Comparison of ENCODE assay signal across 17 cellular contexts in genomic region chr10:32341596-32341995, GRCh38. TPM values are rescaled to one million over a fixed set of nuclear protein-coding genes. Genes with fewer than 3 reads are reported as not detected.
DNase-seq lines count a peak whose midpoint lies in the region; ATAC-seq and TF ChIP-seq lines count a peak whose summit lies in the region.
"Had no signal": no experiment of that assay in that cellular context is flagged by ENCODE, and none has a peak within 500 bp of the region (broad histone marks: within the 10 kb centered on the region; RNA-seq: fewer than 3 reads in every experiment).

No MANE protein-coding gene starts in this region.

- no peak overlapping the region for H3K4me3 ChIP-seq in OCI-LY1 (ENCODE audit: low read depth, low read length, poor library complexity, severe bottlenecking)
- no peak overlapping the region for H3K4me3 ChIP-seq in skeletal muscle satellite cell (ENCODE audit: low read length)
- H3K4me3 ChIP-seq: mucosa of descending colon, right atrium auricular region had no signal

- H3K27me3 ChIP-seq in OCI-LY1 (ENCODE audit: insufficient read depth, low read length) (no peaks in the 10 kb centered on the region), skeletal muscle satellite cell (ENCODE audit: control insufficient read depth, insufficient read depth, low read length) (no peaks in the 10 kb centered on the region)
- H3K27me3 ChIP-seq: foreskin keratinocyte, right atrium auricular region had no signal

- no peaks in the 10 kb centered on the region; the same call in 1 of the 2 replicates for H4K20me1 ChIP-seq in OCI-LY1 (ENCODE audit: insufficient read depth, low read length)

- H3K27ac ChIP-seq in OCI-LY1 (ENCODE audit: low read depth, low read length, poor library complexity, severe bottlenecking), result no peak overlapping the region
- H3K27ac ChIP-seq: foreskin keratinocyte had no signal

- H3K36me3 Mint-ChIP-seq in activated T-cell treated with anti-CD3 and anti-CD28 coated beads, Interleukin-2, amount 50 U/mL, for 4 hours (ENCODE audit: insufficient read depth), result peaks cover 31% of the 10 kb centered on the region
- peaks cover 1% of the 10 kb centered on the region for H3K36me3 Mint-ChIP-seq in chondrocyte (ENCODE audit: low read depth)

- no peaks in the 10 kb centered on the region for H3K9me3 Mint-ChIP-seq in activated T-cell treated with anti-CD3 and anti-CD28 coated beads, Interleukin-2, amount 50 U/mL, for 4 hours
- no peaks in the 10 kb centered on the region for H3K9me3 Mint-ChIP-seq in chondrocyte (ENCODE audit: low read depth)

- H3K4me1 Mint-ChIP-seq in activated T-cell treated with anti-CD3 and anti-CD28 coated beads, Interleukin-2, amount 50 U/mL, for 4 hours (ENCODE audit: low read depth), result peaks cover 82% of the 10 kb centered on the region
- H3K4me1 Mint-ChIP-seq in chondrocyte (ENCODE audit: low read depth), result peaks cover 69% of the 10 kb centered on the region

- peaks cover 41% of the 10 kb centered on the region for H3K36me3 ChIP-seq in OCI-LY1 (ENCODE audit: insufficient read depth, low read length)
- peaks cover 12% of the 10 kb centered on the region for H3K36me3 ChIP-seq in skeletal muscle satellite cell (ENCODE audit: insufficient read depth, low read length)
- H3K36me3 ChIP-seq: right atrium auricular region had no signal

- H3F3A ChIP-seq in OCI-LY1 (ENCODE audit: insufficient read depth, low read length), result no peaks in the 10 kb centered on the region

- no peak for ATAC-seq in activated T-cell treated with anti-CD3 and anti-CD28 coated beads, Interleukin-2, amount 50 U/mL, for 4 hours
- ATAC-seq: foreskin keratinocyte, left lobe of liver, mucosa of descending colon had no signal

- H3K27me3 Mint-ChIP-seq in activated T-cell treated with anti-CD3 and anti-CD28 coated beads, Interleukin-2, amount 50 U/mL, for 4 hours (ENCODE audit: low read depth), result no peaks in the 10 kb centered on the region
- H3K27me3 Mint-ChIP-seq in chondrocyte (ENCODE audit: low read depth), result no peaks in the 10 kb centered on the region

- H3K9ac ChIP-seq in OCI-LY1 (ENCODE audit: low read length), result no peak overlapping the region
- no peak overlapping the region for H3K9ac ChIP-seq in skeletal muscle satellite cell (ENCODE audit: low read depth, low read length)

- peak overlapping the region; percentile 45 for H3K27ac Mint-ChIP-seq in chondrocyte (ENCODE audit: unreplicated experiment)

- no peak for TF ChIP-seq CTCF in OCI-LY1 (IDR thresholded peaks at IDR 0.05; ENCODE audit: low read length)
- TF ChIP-seq CTCF in chondrocyte (IDR thresholded peaks at IDR 0.05), result no peak

- H3K4me1 ChIP-seq in OCI-LY1 (ENCODE audit: insufficient read depth, low read length, severe bottlenecking), result peaks cover 65% of the 10 kb centered on the region
- H3K4me1 ChIP-seq in skeletal muscle satellite cell (ENCODE audit: control insufficient read depth, insufficient read depth, low read length), result peaks cover 27% of the 10 kb centered on the region

- no peaks in the 10 kb centered on the region for H3K9me2 ChIP-seq in OCI-LY1 (ENCODE audit: low read depth, low read length)

- H3K79me2 ChIP-seq in OCI-LY1 (ENCODE audit: insufficient read depth, low read length), result peaks cover 95% of the 10 kb centered on the region

- H3K4me2 ChIP-seq in OCI-LY1 (ENCODE audit: low read length), result peak overlapping the region; percentile 15; the same call in 1 of the 2 replicates
- H3K4me2 ChIP-seq in skeletal muscle satellite cell (ENCODE audit: low read length), result peak overlapping the region; percentile 12

- peak overlapping the region; percentile 9 for H3K4me3 Mint-ChIP-seq in activated T-cell treated with anti-CD3 and anti-CD28 coated beads, Interleukin-2, amount 50 U/mL, for 4 hours
- no peak overlapping the region for H3K4me3 Mint-ChIP-seq in chondrocyte (ENCODE audit: unreplicated experiment)

- H2AFZ ChIP-seq in OCI-LY1 (ENCODE audit: low read length), result no peak overlapping the region

- DNase-seq in activated T-cell treated with anti-CD3 and anti-CD28 coated beads, Interleukin-2, amount 50 U/mL, for 4 hours, result no peak
- DNase-seq in activated T-cell treated with anti-CD3 and anti-CD28 coated beads, Interleukin-2, amount 50 U/mL, for 48 hours, result no peak
- no peak for DNase-seq in chondrocyte (ENCODE audit: low spot score)
- DNase-seq in NCI-H446 (lab: John Stamatoyannopoulos, UW), result no peak
- DNase-seq in NCI-H1048 (lab: John Stamatoyannopoulos, UW), result no peak
- DNase-seq in NCI-H69 (lab: John Stamatoyannopoulos, UW), result no peak
- DNase-seq: anterior cingulate cortex, EL, foreskin keratinocyte, mucosa of descending colon, NCI-H1694, nucleus accumbens, T-helper 1 cell had no signal

- H3K9me3 ChIP-seq in OCI-LY1 (ENCODE audit: low read length), result no peaks in the 10 kb centered on the region
- H3K9me3 ChIP-seq in skeletal muscle satellite cell (replicated peaks; ENCODE audit: low read length), result no peaks in the 10 kb centered on the region
- H3K9me3 ChIP-seq: mucosa of descending colon, right atrium auricular region had no signal

RNA-seq across cellular contexts. Expression of gene EPC1, which starts 5.4 kb away (rescaled TPM):
- total RNA-seq in activated T-cell treated with anti-CD3 and anti-CD28 coated beads, Interleukin-2, amount 50 U/mL, for 4 hours, result 10 to 100 TPM; 44.9 to 53.5 (median 46.0) TPM
- total RNA-seq in chondrocyte, result 22.0 to 31.9 TPM (median 26.8 TPM) in 3 replicates
- total RNA-seq in skeletal muscle satellite cell (2012; rRNA removed), result 16.8 and 18.3 TPM in 2 replicates
